Comparison of ENCODE assay signal across 9 cellular contexts in genomic region chr18:48838921-48839818, GRCh38.
A peak's percentile ranks its signal among the peaks of the same experiment; 100 is the strongest.
DNase-seq lines count a peak whose midpoint lies in the region; ATAC-seq and TF ChIP-seq lines count a peak whose summit lies in the region.
"Had no signal": no experiment of that assay in that cellular context is flagged by ENCODE, and none has a peak within 500 bp of the region (broad histone marks: within the 10 kb centered on the region; RNA-seq: fewer than 3 reads in every experiment).

No MANE protein-coding gene starts in this region.

- H3K4me2 ChIP-seq in DOHH2 (ENCODE audit: low read length), result peak overlapping the region; percentile 36; the same call in 1 of the 2 replicates
- no peak overlapping the region for H3K4me2 ChIP-seq in neural progenitor cell

- H3K9ac ChIP-seq in neural progenitor cell, result peak overlapping the region; percentile 16

- TF ChIP-seq CTCF in DOHH2 (IDR thresholded peaks at IDR 0.05; ENCODE audit: low read depth, low read length, poor library complexity, severe bottlenecking) (no peak), neural progenitor cell (IDR thresholded peaks at IDR 0.05) (no peak)

- H3K27ac ChIP-seq in DOHH2 (ENCODE audit: low read depth, low read length) (no peak overlapping the region), caudate nucleus (ENCODE audit: low read depth, low read length) (peak overlapping the region; percentile 89), neural progenitor cell (no peak overlapping the region)

- H3K36me3 Mint-ChIP-seq in neural progenitor cell, result no peaks in the 10 kb centered on the region

- H3K27me3 Mint-ChIP-seq in neural progenitor cell (ENCODE audit: insufficient read depth, low read depth), result peaks cover 10% of the 10 kb centered on the region

- no peak overlapping the region for H3K4me3 Mint-ChIP-seq in neural progenitor cell

- H3K27me3 ChIP-seq in DOHH2 (ENCODE audit: control insufficient read depth, low read length), result peaks cover 50% of the 10 kb centered on the region
- H3K27me3 ChIP-seq in neural progenitor cell, result no peaks in the 10 kb centered on the region

- H3K4me3 ChIP-seq in DOHH2 (ENCODE audit: low read length) (no peak overlapping the region), neural progenitor cell (no peak overlapping the region)

- H2AFZ ChIP-seq in neural progenitor cell (replicated peaks), result no peak overlapping the region

- ATAC-seq in HG03045 (IDR thresholded peaks at IDR 0.05; ENCODE audit: unreplicated experiment) (no peak), HG03521 (IDR thresholded peaks at IDR 0.05; ENCODE audit: unreplicated experiment) (no peak), GM19395 (IDR thresholded peaks at IDR 0.05; ENCODE audit: unreplicated experiment) (no peak), HG02938 (IDR thresholded peaks at IDR 0.05; ENCODE audit: unreplicated experiment) (no peak)

- peaks cover 85% of the 10 kb centered on the region for H3K4me1 Mint-ChIP-seq in neural progenitor cell

- H3K36me3 ChIP-seq in DOHH2 (ENCODE audit: control insufficient read depth, low read length), result no peaks in the 10 kb centered on the region
- H3K36me3 ChIP-seq in neural progenitor cell, result no peaks in the 10 kb centered on the region

- H3F3A ChIP-seq in DOHH2 (ENCODE audit: control insufficient read depth, insufficient read depth) (0 out of 2 replicates have a peak, but pooled peaks cover 2% of the 10 kb centered on the region), neural progenitor cell (ENCODE audit: low read depth) (no peaks in the 10 kb centered on the region)

- peak; percentile 66 for DNase-seq in NCI-H82 (lab: John Stamatoyannopoulos, UW)
- no peak for DNase-seq in caudate nucleus (lab: John Stamatoyannopoulos, UW)
- no peak for DNase-seq in neural progenitor cell (ENCODE audit: low spot score)
- DNase-seq: NCI-H526 treated with DMSO at 0.1 percent for 48 hours had no signal

- H3K27ac Mint-ChIP-seq in neural progenitor cell, result peak overlapping the region; percentile 1

- H3K9me3 ChIP-seq in DOHH2 (ENCODE audit: control insufficient read depth, insufficient read depth, low read length) (no peaks in the 10 kb centered on the region), neural progenitor cell (ENCODE audit: low read depth) (no peaks in the 10 kb centered on the region)

- no peaks in the 10 kb centered on the region for H3K9me3 Mint-ChIP-seq in neural progenitor cell

- H3K79me2 ChIP-seq in DOHH2 (ENCODE audit: control insufficient read depth, low read length) (no peaks in the 10 kb centered on the region), neural progenitor cell (ENCODE audit: low read depth) (no peaks in the 10 kb centered on the region)

- H3K4me1 ChIP-seq in DOHH2 (ENCODE audit: control insufficient read depth, low read length) (peaks cover 41% of the 10 kb centered on the region), neural progenitor cell (peaks cover 26% of the 10 kb centered on the region)

- H4K20me1 ChIP-seq in DOHH2 (ENCODE audit: control insufficient read depth, insufficient read depth, low read depth, low read length) (peaks cover 12% of the 10 kb centered on the region), neural progenitor cell (ENCODE audit: low read depth) (no peaks in the 10 kb centered on the region)

- H3K9me2 ChIP-seq in DOHH2 (replicated peaks; ENCODE audit: control insufficient read depth, low read length), result no peaks in the 10 kb centered on the region
